Comparison of ENCODE assay signal across 10 cellular contexts in genomic region chr15:33067456-33067855, GRCh38.
DNase-seq lines count a peak whose midpoint lies in the region; ATAC-seq, FAIRE-seq and TF ChIP-seq lines count a peak whose summit lies in the region.
"Had no signal": no experiment of that assay in that cellular context is flagged by ENCODE, and none has a peak within 500 bp of the region (broad histone marks: within the 10 kb centered on the region; RNA-seq: fewer than 3 reads in every experiment).

No MANE protein-coding gene starts in this region.

- H3K9me3 ChIP-seq in Loucy (ENCODE audit: insufficient read depth, low read depth, low read length) (no peaks in the 10 kb centered on the region), H1 (ENCODE audit: insufficient read depth in 2 of 2, low read depth in 1 of 2, low read length in 1 of 2) (no peaks in the 10 kb centered on the region), osteoblast (ENCODE audit: low read depth, low read length) (no peaks in the 10 kb centered on the region)

- peaks cover 28% of the 10 kb centered on the region for H3K4me1 ChIP-seq in Loucy (ENCODE audit: insufficient read depth, low read length, poor library complexity, severe bottlenecking)
- H3K4me1 ChIP-seq in H1 (replicated peaks in 1 of 4; ENCODE audit: control insufficient read depth in 3 of 4, insufficient read depth in 4 of 4, low read length in 3 of 4), result peaks cover 8 to 23% (median 19%) of the 10 kb centered on the region in 4 experiments
- peaks cover 36% of the 10 kb centered on the region for H3K4me1 ChIP-seq in osteoblast (ENCODE audit: insufficient read depth, low read length)

- H4K91ac ChIP-seq in H1 (replicated peaks; ENCODE audit: insufficient read length, low read length), result no peak overlapping the region

- peak overlapping the region; percentile 69 for H3K4me3 ChIP-seq in Loucy (ENCODE audit: low read length, poor library complexity, severe bottlenecking)
- peak overlapping the region in 3 of 4 experiments; percentile 2 to 34 (median 11); a peak in 3 of 8 replicates for H3K4me3 ChIP-seq in H1 (ENCODE audit: extremely low read depth in 1 of 4, insufficient read depth in 2 of 4, low read depth in 3 of 4, low read length in 4 of 4)
- peak overlapping the region; percentile 65 for H3K4me3 ChIP-seq in osteoblast (ENCODE audit: insufficient read depth, low read length)

- H3K27me3 ChIP-seq in Loucy (ENCODE audit: insufficient read depth, low read length, poor library complexity, severe bottlenecking) (no peaks in the 10 kb centered on the region), H1 (replicated peaks in 1 of 4; ENCODE audit: control insufficient read depth in 3 of 4, extremely low read depth in 1 of 4, insufficient read depth in 3 of 4, low read length in 3 of 4) (no peaks in the 10 kb centered on the region; a peak in 1 of 7 replicates), osteoblast (ENCODE audit: insufficient read depth, low read length) (no peaks in the 10 kb centered on the region)

- no peak overlapping the region for H3K14ac ChIP-seq in H1 (ENCODE audit: insufficient read length)

- H3K79me2 ChIP-seq in Loucy (ENCODE audit: insufficient read depth, low read length) (no peaks in the 10 kb centered on the region), H1 (ENCODE audit: control insufficient read depth in 1 of 2, insufficient read depth in 2 of 2, low read length in 2 of 2) (no peaks in the 10 kb centered on the region), osteoblast (ENCODE audit: insufficient read depth, low read length) (peaks cover 33% of the 10 kb centered on the region)

- no peak overlapping the region for H3K23ac ChIP-seq in H1 (ENCODE audit: insufficient read length)

- no peak overlapping the region for H4K8ac ChIP-seq in H1 (ENCODE audit: extremely low read depth, insufficient read depth, low read length)

- H3K4me2 ChIP-seq in Loucy (ENCODE audit: low read depth, low read length, poor library complexity, severe bottlenecking) (peak overlapping the region; percentile 73), H1 (ENCODE audit: insufficient read depth in 1 of 2, low read depth in 2 of 2, low read length in 2 of 2) (peak overlapping the region; percentile 59 to 67; a peak in 3 of 4 replicates), osteoblast (ENCODE audit: insufficient read depth, low read length) (peak overlapping the region; percentile 81)

- H2BK5ac ChIP-seq in H1 (ENCODE audit: low read depth, low read length), result peak overlapping the region; percentile 75; the same call in 1 of the 2 replicates

- peaks cover 21% of the 10 kb centered on the region for H3K4me1 Mint-ChIP-seq in CD14-positive monocyte
- peaks cover 5% of the 10 kb centered on the region for H3K4me1 Mint-ChIP-seq in stimulated activated effector memory CD8-positive, alpha-beta T cell treated with anti-CD3 and anti-CD28 coated beads, Interleukin-12 subunit alpha, Interleukin-12 subunit beta, amount 100 ng/mL, for 72 hours

- H2BK20ac ChIP-seq in H1 (ENCODE audit: low read length), result peak overlapping the region; percentile 63; the same call in 1 of the 2 replicates

- no peak overlapping the region for H3K56ac ChIP-seq in H1 (replicated peaks; ENCODE audit: insufficient read length, low read depth, low read length)

- H3K79me1 ChIP-seq in H1 (ENCODE audit: low read depth, low read length), result no peaks in the 10 kb centered on the region

- H3K27ac Mint-ChIP-seq in CD14-positive monocyte, result peak overlapping the region in 3 of 7 donors; percentile 51 to 86 (median 68)
- H3K27ac Mint-ChIP-seq in stimulated activated effector memory CD8-positive, alpha-beta T cell treated with anti-CD3 and anti-CD28 coated beads, Interleukin-12 subunit alpha, Interleukin-12 subunit beta, amount 100 ng/mL, for 72 hours, result no peak overlapping the region

- ATAC-seq in stimulated activated effector memory CD8-positive, alpha-beta T cell treated with anti-CD3 and anti-CD28 coated beads, Interleukin-12 subunit alpha, Interleukin-12 subunit beta, amount 100 ng/mL, for 72 hours, result no peak
- ATAC-seq in HG03469 (IDR thresholded peaks at IDR 0.05; ENCODE audit: unreplicated experiment), result no peak

- no peak overlapping the region for H2BK15ac ChIP-seq in H1 (ENCODE audit: low read length)

- H3K9me3 Mint-ChIP-seq in CD14-positive monocyte, result peaks cover 0 to 3% (median 0%) of the 10 kb centered on the region in 7 donors
- no peaks in the 10 kb centered on the region for H3K9me3 Mint-ChIP-seq in stimulated activated effector memory CD8-positive, alpha-beta T cell treated with anti-CD3 and anti-CD28 coated beads, Interleukin-12 subunit alpha, Interleukin-12 subunit beta, amount 100 ng/mL, for 72 hours

- H2AFZ ChIP-seq in Loucy (ENCODE audit: low read length) (peak overlapping the region; percentile 70), H1 (ENCODE audit: low read length) (no peak overlapping the region), osteoblast (ENCODE audit: low read length) (peak overlapping the region; percentile 94)

- peak overlapping the region; percentile 81; the same call in 1 of the 2 replicates for H3K18ac ChIP-seq in H1 (ENCODE audit: extremely low read depth, low read length)

- H3K36me3 ChIP-seq in Loucy (ENCODE audit: insufficient read depth, low read length), result no peaks in the 10 kb centered on the region
- no peaks in the 10 kb centered on the region for H3K36me3 ChIP-seq in H1 (ENCODE audit: control insufficient read depth in 2 of 4, insufficient read depth in 4 of 4, low read length in 3 of 4)
- no peaks in the 10 kb centered on the region for H3K36me3 ChIP-seq in osteoblast (ENCODE audit: insufficient read depth, low read length)

- TF ChIP-seq POLR2A in H1 (IDR thresholded peaks at IDR 0.05; ENCODE audit: control extremely low read depth in 1 of 2, low read depth in 2 of 2, low read length in 2 of 2) (no peak), GM12891 (IDR thresholded peaks at IDR 0.05; ENCODE audit: low read depth, low read length) (no peak)

- no peaks in the 10 kb centered on the region for H4K20me1 ChIP-seq in Loucy (ENCODE audit: insufficient read depth, low read length, poor library complexity, severe bottlenecking)
- no peaks in the 10 kb centered on the region for H4K20me1 ChIP-seq in H1 (replicated peaks in 1 of 2; ENCODE audit: control insufficient read depth in 1 of 2, insufficient read depth in 2 of 2, low read length in 2 of 2)
- no peaks in the 10 kb centered on the region for H4K20me1 ChIP-seq in osteoblast (ENCODE audit: insufficient read depth, low read length)

- TF ChIP-seq EP300 in H1 (IDR thresholded peaks at IDR 0.05; ENCODE audit: borderline replicate concordance in 1 of 2, low read depth in 2 of 2, low read length in 2 of 2), result no peak

- FAIRE-seq in H1 (lab: Jason Lieb, UNC), result peak; percentile 42
- FAIRE-seq in GM12891 (lab: Jason Lieb, UNC), result no peak

- H3K4ac ChIP-seq in H1 (replicated peaks; ENCODE audit: insufficient read length, low read depth, low read length), result no peak overlapping the region

- H3K27ac ChIP-seq in H1 (ENCODE audit: low read depth, low read length) (no peak overlapping the region), osteoblast (ENCODE audit: low read depth, low read length) (peak overlapping the region; percentile 85)

- TF ChIP-seq RAD21 in H1 (IDR thresholded peaks at IDR 0.05 in 1 of 2, conservative IDR thresholded peaks at IDR 0.05 in 1 of 2; ENCODE audit: low read depth in 2 of 2, low read length in 2 of 2), result no peak

- H2BK12ac ChIP-seq in H1 (ENCODE audit: low read depth, low read length), result peak overlapping the region; percentile 70

- peak overlapping the region; percentile 81 to 95 for H3K4me3 Mint-ChIP-seq in CD14-positive monocyte
- H3K4me3 Mint-ChIP-seq in stimulated activated effector memory CD8-positive, alpha-beta T cell treated with anti-CD3 and anti-CD28 coated beads, Interleukin-12 subunit alpha, Interleukin-12 subunit beta, amount 100 ng/mL, for 72 hours, result no peak overlapping the region

- peaks cover 0 to 15% (median 13%) of the 10 kb centered on the region in 3 donors for H3K27me3 Mint-ChIP-seq in CD14-positive monocyte (ENCODE audit: low read depth in 3 of 3)

- H3K9ac ChIP-seq in Loucy (ENCODE audit: low read depth, low read length, poor library complexity, severe bottlenecking), result peak overlapping the region; percentile 62
- no peak overlapping the region for H3K9ac ChIP-seq in H1 (replicated peaks in 1 of 4; ENCODE audit: extremely low read depth in 1 of 4, low read depth in 3 of 4, low read length in 3 of 4)

- H2BK120ac ChIP-seq in H1 (replicated peaks; ENCODE audit: low read depth, low read length), result no peak overlapping the region

- H3K9me2 ChIP-seq in Loucy (replicated peaks; ENCODE audit: low read depth, low read length), result no peaks in the 10 kb centered on the region

- H3K36me3 Mint-ChIP-seq in CD14-positive monocyte, result peaks cover 14 to 21% of the 10 kb centered on the region in 2 donors
- H3K36me3 Mint-ChIP-seq in stimulated activated effector memory CD8-positive, alpha-beta T cell treated with anti-CD3 and anti-CD28 coated beads, Interleukin-12 subunit alpha, Interleukin-12 subunit beta, amount 100 ng/mL, for 72 hours, result no peaks in the 10 kb centered on the region

- CTCF ChIA-PET in H1 (lab: Charles Lee; ENCODE audit: partially characterized antibody), result interaction anchor here (0.8 to 1.9 kb wide), 6 partner anchors 10 to 66 kb away, joined by 3 to 4 read pairs (median 4); no protein-coding TSS in a partner anchor

- H2AK5ac ChIP-seq in H1 (ENCODE audit: low read depth, low read length), result no peak overlapping the region; the same call in 1 of the 2 replicates

- TF ChIP-seq CTCF in CD14-positive monocyte (IDR thresholded peaks at IDR 0.05), result no peak
- TF ChIP-seq CTCF in Loucy (conservative IDR thresholded peaks at IDR 0.05; ENCODE audit: low read length), result no peak
- TF ChIP-seq CTCF in H1 (IDR thresholded peaks at IDR 0.05; ENCODE audit: control extremely low read depth in 1 of 3, insufficient read depth in 1 of 3, low read depth in 1 of 3, low read length in 3 of 3), result no peak
- TF ChIP-seq CTCF in osteoblast (IDR thresholded peaks at IDR 0.05; ENCODE audit: extremely low read depth, low read depth, low read length), result no peak

- H3K23me2 ChIP-seq in H1 (ENCODE audit: low read depth, low read length), result no peaks in the 10 kb centered on the region

- intact Hi-C loops in CD14-positive monocyte (cut with micrococcal nuclease), result no loop called here

- H4K5ac ChIP-seq in H1 (ENCODE audit: insufficient read length, low read depth, low read length), result no peak overlapping the region

- POLR2A ChIA-PET in H1 (lab: Charles Lee; ENCODE audit: partially characterized antibody), result interaction anchor here (1.3 to 1.8 kb wide), 4 partner anchors 11 to 16 kb away, joined by 4 to 7 read pairs (median 5); no protein-coding TSS in a partner anchor

- no peaks in the 10 kb centered on the region for H3F3A ChIP-seq in Loucy (ENCODE audit: low read depth)

- DNase-seq in CD14-positive monocyte (ENCODE audit: low spot score), result no peak
- no peak for DNase-seq in H1 (ENCODE audit: low read depth in 1 of 2, low spot score in 2 of 2)
- DNase-seq in osteoblast (ENCODE audit: insufficient read length, low spot score, missing footprints), result peak; percentile 75
- DNase-seq in stimulated activated effector memory CD8-positive, alpha-beta T cell treated with anti-CD3 and anti-CD28 coated beads, Interleukin-12 subunit alpha, Interleukin-12 subunit beta, amount 100 ng/mL, for 72 hours (ENCODE audit: low spot score in 2 of 2), result no peak
- no peak for DNase-seq in GM12891 (ENCODE audit: insufficient read length, low spot score)
- DNase-seq in T1000 (lab: John Stamatoyannopoulos, UW), result no peak
- DNase-seq: effector CD4-positive, alpha-beta T cell; T-helper 9 cell had no signal

- 75% methylated on average over 9 of the region's 9 CpGs; no CpG with 5 or more reads in 1 of the 2 experiments for WGBS in H1 (ENCODE audit: extremely low coverage in 1 of 2, insufficient coverage in 1 of 2, insufficient read length in 1 of 2, insufficient replicate concordance in 2 of 2, low coverage in 1 of 2, low lambda C conversion rate in 2 of 2, missing lambda C conversion rate in 1 of 2), 2 experiments

Comparison
In these comparisons a context has a peak if more than half of its experiments do, and no peak if none do; other contexts are left out.
1. H3K4me3 ChIP-seq: peak in every context shown above with its lines; median percentile 69 in Loucy; 65 in osteoblast; 11 in H1.